In the genomic region with DNA sequence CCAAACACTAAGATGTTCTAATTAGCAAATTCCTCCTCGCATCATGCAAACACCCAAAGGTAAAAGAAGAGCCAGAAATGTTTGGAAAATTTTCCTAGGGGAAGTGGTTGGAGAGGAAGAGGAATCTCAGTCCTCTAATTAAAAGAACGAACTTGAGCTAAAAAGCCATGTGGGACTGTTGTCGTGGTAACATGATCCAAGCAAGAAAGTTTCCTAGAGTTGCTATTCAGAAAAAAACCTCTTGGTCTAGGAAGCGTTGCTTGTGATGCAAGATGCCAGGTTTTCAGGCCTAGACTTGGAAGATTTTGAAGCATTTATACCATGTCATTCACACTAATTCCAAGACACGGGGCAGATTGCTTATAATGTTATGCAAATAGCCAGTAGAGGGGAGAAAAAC, we compare ENCODE assay signal across 11 cellular contexts.
"Had no signal": no experiment of that assay in that cellular context is flagged by ENCODE, and none has a peak within 500 bp of the region (broad histone marks: within the 10 kb centered on the region; RNA-seq: fewer than 3 reads in every experiment).

No MANE protein-coding gene starts in this region.

- ATAC-seq: left colon, T-helper 17 cell had no signal

- H3K4me3 ChIP-seq: adrenal gland, skin epidermis, stomach, uterus had no signal

- DNase-seq: activated B cell treated with CpG ODN at 0.5 μM for 24 hours; activated naive CD4-positive, alpha-beta T cell treated with anti-CD3 and anti-CD28 coated beads, Interleukin-2, amount 10 ng/mL, durations not matched to agents 7 days and 5 days; adrenal gland; cortex of kidney; effector memory CD4-positive, alpha-beta T cell; left colon; mesenchymal stem cell; stomach; T-helper 17 cell; uterus had no signal
